Comparison of ENCODE assay signal across 10 cellular contexts in genomic region chr4:25330905-25331816, GRCh38. TPM values are rescaled to one million over a fixed set of nuclear protein-coding genes. Genes with fewer than 3 reads are reported as not detected.
DNase-seq lines count a peak whose midpoint lies in the region; ATAC-seq and TF ChIP-seq lines count a peak whose summit lies in the region.
"Had no signal": no experiment of that assay in that cellular context is flagged by ENCODE, and none has a peak within 500 bp of the region (broad histone marks: within the 10 kb centered on the region; RNA-seq: fewer than 3 reads in every experiment).

No MANE protein-coding gene starts in this region.

- no peaks in the 10 kb centered on the region for H3K9me3 Mint-ChIP-seq in activated T-helper 17 cell treated with anti-CD3 and anti-CD28 coated beads, Interleukin-2, amount 50 U/mL, for 72 hours

- TF ChIP-seq POLR2A in sigmoid colon (IDR thresholded peaks at IDR 0.05), result no peak

- H3K9me3 ChIP-seq in sigmoid colon, result no peaks in the 10 kb centered on the region
- no peaks in the 10 kb centered on the region for H3K9me3 ChIP-seq in mammary epithelial cell (replicated peaks; ENCODE audit: insufficient read depth, low read length)

- H3K4me3 ChIP-seq in sigmoid colon (peak overlapping the region; percentile 1 to 34 (median 26)), mammary epithelial cell (replicated peaks in 1 of 3; ENCODE audit: insufficient read depth in 1 of 3, low read depth in 2 of 3, low read length in 3 of 3) (no peak overlapping the region)

- H3K9ac ChIP-seq in mammary epithelial cell (ENCODE audit: insufficient read depth, low read length), result no peak overlapping the region

- intact Hi-C loops in sigmoid colon (cut with DNase I) (no loop called here), mammary epithelial cell (cut with micrococcal nuclease) (no loop called here)

- H3K36me3 ChIP-seq in sigmoid colon (peaks cover 0 to 7% (median 0%) of the 10 kb centered on the region in 4 donors), mammary epithelial cell (ENCODE audit: insufficient read depth, low read length) (peaks cover 1% of the 10 kb centered on the region)

- dilution Hi-C loops in mammary epithelial cell (cut with HindIII; ENCODE audit: low sequenced_read_pairs), result no loop called here

- BruUV-seq in mammary epithelial cell (replicated peaks; lab: Mats Ljungman, UMichigan), result no TSS peak

- in situ Hi-C loops in mammary epithelial cell (cut with MboI; ENCODE audit: low sequenced_read_pairs in 2 of 2), result no loop called here

- peaks cover 11% of the 10 kb centered on the region for H3K36me3 Mint-ChIP-seq in activated T-helper 17 cell treated with anti-CD3 and anti-CD28 coated beads, Interleukin-2, amount 50 U/mL, for 72 hours (ENCODE audit: low read depth)

- TF ChIP-seq EP300 in sigmoid colon (IDR thresholded peaks at IDR 0.05), result no peak

- ATAC-seq in GM19025 (IDR thresholded peaks at IDR 0.05; ENCODE audit: low read depth, unreplicated experiment) (peak; percentile 81), HG02840 (IDR thresholded peaks at IDR 0.05; ENCODE audit: low FRiP score, unreplicated experiment) (peak; percentile 62)
- peak; percentile 93 for ATAC-seq in activated T-helper 17 cell treated with anti-CD3 and anti-CD28 coated beads, Interleukin-2, amount 50 U/mL, for 72 hours (replicated peaks)

- H3K4me3 Mint-ChIP-seq in activated T-helper 17 cell treated with anti-CD3 and anti-CD28 coated beads, Interleukin-2, amount 50 U/mL, for 72 hours, result peak overlapping the region; percentile 90

- H3K27ac Mint-ChIP-seq in activated T-helper 17 cell treated with anti-CD3 and anti-CD28 coated beads, Interleukin-2, amount 50 U/mL, for 72 hours, result peak overlapping the region; percentile 97

- H3K27ac ChIP-seq in sigmoid colon (peak overlapping the region in 3 of 4 donors; percentile 69 to 71 (median 70)), mammary epithelial cell (ENCODE audit: insufficient read depth, low read depth, low read length) (no peak overlapping the region)
- H3K27ac ChIP-seq: HL-60, VCaP had no signal

- H3K79me2 ChIP-seq in mammary epithelial cell (ENCODE audit: insufficient read depth, low read length), result peaks cover 4% of the 10 kb centered on the region

- CTCF ChIA-PET in mammary epithelial cell (lab: Charles Lee; ENCODE audit: low non-redundant PET), result no interaction called here

- H3K27me3 Mint-ChIP-seq in activated T-helper 17 cell treated with anti-CD3 and anti-CD28 coated beads, Interleukin-2, amount 50 U/mL, for 72 hours, result no peaks in the 10 kb centered on the region

- TF ChIP-seq CTCF in sigmoid colon (IDR thresholded peaks at IDR 0.05) (no peak), mammary epithelial cell (conservative IDR thresholded peaks at IDR 0.05 in 1 of 2, IDR thresholded peaks at IDR 0.05 in 1 of 2; ENCODE audit: extremely low read depth in 1 of 2, insufficient read depth in 1 of 2, low read depth in 1 of 2, low read length in 2 of 2) (no peak)

- no peaks in the 10 kb centered on the region for H4K20me1 ChIP-seq in mammary epithelial cell (ENCODE audit: insufficient read depth, low read length)

- no peak overlapping the region for H2AFZ ChIP-seq in mammary epithelial cell (ENCODE audit: low read depth, low read length)

- WGBS in sigmoid colon, 2 donors, result 84% methylated on average over 12 of the region's 12 CpGs
- 90% methylated on average over 12 of the region's 12 CpGs for WGBS in mammary epithelial cell (ENCODE audit: low coverage, missing lambda C conversion rate)

- no peaks in the 10 kb centered on the region for H3K27me3 ChIP-seq in sigmoid colon
- no peaks in the 10 kb centered on the region for H3K27me3 ChIP-seq in mammary epithelial cell (ENCODE audit: insufficient read depth, low read length)

- DNase-seq in sigmoid colon, result no peak
- DNase-seq in mammary epithelial cell, result no peak
- no peak for DNase-seq in NCI-H345 (lab: John Stamatoyannopoulos, UW)
- no peak for DNase-seq in retina
- DNase-seq in CD1c-positive myeloid dendritic cell (ENCODE audit: extremely low spot score), result no peak

- no peak overlapping the region for H3K4me2 ChIP-seq in mammary epithelial cell (ENCODE audit: insufficient read depth, low read depth, low read length)

- peaks cover 11% of the 10 kb centered on the region for H3K4me1 Mint-ChIP-seq in activated T-helper 17 cell treated with anti-CD3 and anti-CD28 coated beads, Interleukin-2, amount 50 U/mL, for 72 hours

- H3K4me1 ChIP-seq in sigmoid colon, result peaks cover 0 to 25% (median 18%) of the 10 kb centered on the region in 4 donors
- H3K4me1 ChIP-seq in mammary epithelial cell (ENCODE audit: insufficient read depth, low read length), result no peaks in the 10 kb centered on the region

RNA-seq across cellular contexts. Expression of gene ZCCHC4, which starts 18.6 kb away (rescaled TPM):
- 10 to 100 TPM; 12.7 to 17.2 TPM for total RNA-seq in activated T-helper 17 cell treated with anti-CD3 and anti-CD28 coated beads, Interleukin-2, amount 50 U/mL, for 72 hours
- total RNA-seq in sigmoid colon (10 to 100 TPM in 3 of 4 donors, 1 to 10 TPM in 1; 9.1 to 21.8 (median 17.8) TPM), mammary epithelial cell (10 to 100 TPM; 10.2 to 13.0 TPM)
- polyA plus RNA-seq in sigmoid colon (1 to 10 TPM; 3.5 to 4.5 (median 4.2) TPM), mammary epithelial cell (6.1 TPM)
- polyA minus RNA-seq in mammary epithelial cell, result 20.3 TPM

RNA-seq across cellular contexts. Expression of gene ANAPC4, which starts 45.9 kb away (rescaled TPM):
- 10 to 100 TPM; 34.9 to 54.4 TPM for total RNA-seq in activated T-helper 17 cell treated with anti-CD3 and anti-CD28 coated beads, Interleukin-2, amount 50 U/mL, for 72 hours
- total RNA-seq in sigmoid colon (10 to 100 TPM; 31.4 to 75.1 (median 34.5) TPM), mammary epithelial cell (10 to 100 TPM; 22.3 to 28.1 TPM)
- polyA plus RNA-seq in sigmoid colon (10 to 100 TPM in 2 of 3 donors, 1 to 10 TPM in 1; 8.8 to 18.7 (median 12.0) TPM), mammary epithelial cell (9.5 TPM)
- polyA minus RNA-seq in mammary epithelial cell, result 13.1 TPM

Comparison
In these comparisons a context has a peak if more than half of its experiments do, and no peak if none do; other contexts are left out.
1. H3K4me3 ChIP-seq: peak in sigmoid colon (4 of 4); none in mammary epithelial cell (0 of 3).
2. Peak in every context shown above with its lines, with median percentiles within 50 percentile points of each other: ATAC-seq.